Comparison of ENCODE assay signal across 9 cellular contexts in the genomic region with DNA sequence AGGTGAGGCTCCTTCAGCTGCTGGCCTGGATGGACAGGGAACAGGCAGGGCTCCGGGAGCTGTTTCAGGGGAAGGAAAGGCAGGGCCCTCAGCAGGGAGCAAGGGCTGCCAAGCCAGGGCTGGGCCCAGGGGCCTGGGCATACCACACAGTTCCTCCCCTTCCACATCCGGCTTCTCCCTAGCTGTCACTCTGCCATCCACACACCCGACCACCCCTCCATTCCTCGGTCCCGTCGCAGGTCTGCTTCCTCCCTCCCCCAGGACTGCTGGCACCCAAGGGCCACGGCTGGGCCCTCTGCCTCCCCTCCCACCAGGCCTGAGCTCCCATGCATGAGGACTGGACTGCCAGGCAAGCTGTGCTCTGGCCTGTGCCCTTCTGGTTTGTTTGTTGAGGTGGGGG. TPM values are rescaled to one million over a fixed set of nuclear protein-coding genes. Genes with fewer than 3 reads are reported as not detected.
A peak's percentile ranks its signal among the peaks of the same experiment; 100 is the strongest.
DNase-seq lines count a peak whose midpoint lies in the region; ATAC-seq and TF ChIP-seq lines count a peak whose summit lies in the region.
"Had no signal": no experiment of that assay in that cellular context is flagged by ENCODE, and none has a peak within 500 bp of the region (broad histone marks: within the 10 kb centered on the region; RNA-seq: fewer than 3 reads in every experiment).

No MANE protein-coding gene starts in this region.

- H3K4me3 Mint-ChIP-seq in activated T-helper 2 cell treated with anti-CD3 and anti-CD28 coated beads, Interferon-gamma antibody, Interleukin-2, Interleukin-4, amounts not matched to agents 10 μg/mL and 5 μg/mL and 100 μg/mL, durations not matched to agents 14 hours and 24 hours and 36 hours (ENCODE audit: low read depth) = peak overlapping the region; percentile 34
- H3K4me3 Mint-ChIP-seq in immature natural killer cell = peak overlapping the region; percentile 80 to 90 (median 86)
- no peak overlapping the region for H3K4me3 Mint-ChIP-seq in stimulated activated memory B cell treated with anti-CD40 and anti-IgM and Interleukin-4, amounts not matched to agents 10 μg/mL and 1 μg/mL and 100 μg/mL, for 72 hours

- in situ Hi-C loops in KBM-7 (cut with MboI; ENCODE audit: low pct_unique_long_range_greater_than_20kb, low sequenced_read_pairs) = no loop called here
- in situ Hi-C loops in GM13977 (cut with MboI; ENCODE audit: low pct_unique_long_range_greater_than_20kb, low sequenced_read_pairs, unreplicated experiment) = no loop called here

- no peaks in the 10 kb centered on the region for H3K27me3 Mint-ChIP-seq in activated T-helper 2 cell treated with anti-CD3 and anti-CD28 coated beads, Interferon-gamma antibody, Interleukin-2, Interleukin-4, amounts not matched to agents 10 μg/mL and 5 μg/mL and 100 μg/mL, durations not matched to agents 14 hours and 24 hours and 36 hours (ENCODE audit: low read depth)
- peaks cover 0 to 5% (median 2%) of the 10 kb centered on the region in 3 donors for H3K27me3 Mint-ChIP-seq in immature natural killer cell (ENCODE audit: low read depth in 3 of 3)
- no peaks in the 10 kb centered on the region for H3K27me3 Mint-ChIP-seq in stimulated activated memory B cell treated with anti-CD40 and anti-IgM and Interleukin-4, amounts not matched to agents 10 μg/mL and 1 μg/mL and 100 μg/mL, for 72 hours

- no peaks in the 10 kb centered on the region for H3K9me3 Mint-ChIP-seq in activated T-helper 2 cell treated with anti-CD3 and anti-CD28 coated beads, Interferon-gamma antibody, Interleukin-2, Interleukin-4, amounts not matched to agents 10 μg/mL and 5 μg/mL and 100 μg/mL, durations not matched to agents 14 hours and 24 hours and 36 hours
- no peaks in the 10 kb centered on the region for H3K9me3 Mint-ChIP-seq in immature natural killer cell
- H3K9me3 Mint-ChIP-seq in stimulated activated memory B cell treated with anti-CD40 and anti-IgM and Interleukin-4, amounts not matched to agents 10 μg/mL and 1 μg/mL and 100 μg/mL, for 72 hours = no peaks in the 10 kb centered on the region

- H3K36me3 Mint-ChIP-seq in activated T-helper 2 cell treated with anti-CD3 and anti-CD28 coated beads, Interferon-gamma antibody, Interleukin-2, Interleukin-4, amounts not matched to agents 10 μg/mL and 5 μg/mL and 100 μg/mL, durations not matched to agents 14 hours and 24 hours and 36 hours (ENCODE audit: low read depth) = peaks cover 43% of the 10 kb centered on the region
- peaks cover 16 to 21% (median 18%) of the 10 kb centered on the region in 3 donors for H3K36me3 Mint-ChIP-seq in immature natural killer cell
- peaks cover 42% of the 10 kb centered on the region for H3K36me3 Mint-ChIP-seq in stimulated activated memory B cell treated with anti-CD40 and anti-IgM and Interleukin-4, amounts not matched to agents 10 μg/mL and 1 μg/mL and 100 μg/mL, for 72 hours

- intact Hi-C loops in activated T-helper 2 cell treated with anti-CD3 and anti-CD28 coated beads, Interferon-gamma antibody, Interleukin-2, Interleukin-4, amounts not matched to agents 10 μg/mL and 5 μg/mL and 100 μg/mL, durations not matched to agents 14 hours and 24 hours and 36 hours (cut with micrococcal nuclease) = loop anchor here (2.0 kb wide), 1 partner anchor 14 kb away; no protein-coding TSS in a partner anchor

- peak; percentile 38 for DNase-seq in KBM-7
- DNase-seq in activated T-helper 2 cell treated with anti-CD3 and anti-CD28 coated beads, Interferon-gamma antibody, Interleukin-2, Interleukin-4, amounts not matched to agents 10 μg/mL and 5 μg/mL and 100 μg/mL, durations not matched to agents 14 hours and 24 hours and 36 hours (ENCODE audit: low spot score) = no peak
- no peak for DNase-seq in immature natural killer cell
- no peak for DNase-seq in NCI-H82 treated with DMSO at 0.1 percent for 48 hours (lab: John Stamatoyannopoulos, UW; ENCODE audit: unreplicated experiment)
- DNase-seq in stimulated activated CD8-positive, alpha-beta memory T cell treated with anti-CD3 and anti-CD28 coated beads, Interleukin-4, amount 100 ng/mL, for 48 hours = no peak
- DNase-seq in GM13977 (ENCODE audit: low spot score) = no peak
- DNase-seq: NCI-H510A treated with DMSO at 0.1 percent for 48 hours had no signal

- peak overlapping the region; percentile 80 for H3K27ac Mint-ChIP-seq in activated T-helper 2 cell treated with anti-CD3 and anti-CD28 coated beads, Interferon-gamma antibody, Interleukin-2, Interleukin-4, amounts not matched to agents 10 μg/mL and 5 μg/mL and 100 μg/mL, durations not matched to agents 14 hours and 24 hours and 36 hours
- peak overlapping the region; percentile 96 to 99 (median 97) for H3K27ac Mint-ChIP-seq in immature natural killer cell
- peak overlapping the region; percentile 82 for H3K27ac Mint-ChIP-seq in stimulated activated memory B cell treated with anti-CD40 and anti-IgM and Interleukin-4, amounts not matched to agents 10 μg/mL and 1 μg/mL and 100 μg/mL, for 72 hours

- no peak for TF ChIP-seq CTCF in GM13977 (IDR thresholded peaks at IDR 0.05; ENCODE audit: extremely low read depth, insufficient read depth, missing control alignments)

- no peak for ATAC-seq in stimulated activated memory B cell treated with anti-CD40 and anti-IgM and Interleukin-4, amounts not matched to agents 10 μg/mL and 1 μg/mL and 100 μg/mL, for 72 hours
- no peak for ATAC-seq in HG02973 (IDR thresholded peaks at IDR 0.05; ENCODE audit: unreplicated experiment)

- H3K4me1 Mint-ChIP-seq in activated T-helper 2 cell treated with anti-CD3 and anti-CD28 coated beads, Interferon-gamma antibody, Interleukin-2, Interleukin-4, amounts not matched to agents 10 μg/mL and 5 μg/mL and 100 μg/mL, durations not matched to agents 14 hours and 24 hours and 36 hours (ENCODE audit: low read depth) = peaks cover 36% of the 10 kb centered on the region
- peaks cover 82 to 88% of the 10 kb centered on the region in 2 donors for H3K4me1 Mint-ChIP-seq in immature natural killer cell
- peaks cover 54% of the 10 kb centered on the region for H3K4me1 Mint-ChIP-seq in stimulated activated memory B cell treated with anti-CD40 and anti-IgM and Interleukin-4, amounts not matched to agents 10 μg/mL and 1 μg/mL and 100 μg/mL, for 72 hours

RNA-seq across cellular contexts. Expression of a gene that starts 24.0 kb away (rescaled TPM):
- total RNA-seq in activated T-helper 2 cell treated with anti-CD3 and anti-CD28 coated beads, Interferon-gamma antibody, Interleukin-2, Interleukin-4, amounts not matched to agents 10 μg/mL and 5 μg/mL and 100 μg/mL, durations not matched to agents 14 hours and 24 hours and 36 hours = 46.0 and 47.9 TPM in 2 replicates
- 10 to 100 TPM; 26.9 to 51.9 (median 47.8) TPM for polyA plus RNA-seq in immature natural killer cell

RNA-seq across cellular contexts. Expression of a gene that starts 38.4 kb away (rescaled TPM):
- 70.2 and 75.2 TPM in 2 replicates for total RNA-seq in activated T-helper 2 cell treated with anti-CD3 and anti-CD28 coated beads, Interferon-gamma antibody, Interleukin-2, Interleukin-4, amounts not matched to agents 10 μg/mL and 5 μg/mL and 100 μg/mL, durations not matched to agents 14 hours and 24 hours and 36 hours
- 100 to 1,000 TPM; 130 to 225 (median 196) TPM for polyA plus RNA-seq in immature natural killer cell

RNA-seq across cellular contexts. Expression of a gene that starts 40.2 kb away (rescaled TPM):
- 30.7 and 35.2 TPM in 2 replicates for total RNA-seq in activated T-helper 2 cell treated with anti-CD3 and anti-CD28 coated beads, Interferon-gamma antibody, Interleukin-2, Interleukin-4, amounts not matched to agents 10 μg/mL and 5 μg/mL and 100 μg/mL, durations not matched to agents 14 hours and 24 hours and 36 hours
- 10 to 100 TPM; 46.1 to 65.3 (median 60.7) TPM for polyA plus RNA-seq in immature natural killer cell

RNA-seq across cellular contexts. Expression of a gene that starts 41.5 kb away (rescaled TPM):
- 0.05 TPM in 1 of 2 replicates, not detected in the other for total RNA-seq in activated T-helper 2 cell treated with anti-CD3 and anti-CD28 coated beads, Interferon-gamma antibody, Interleukin-2, Interleukin-4, amounts not matched to agents 10 μg/mL and 5 μg/mL and 100 μg/mL, durations not matched to agents 14 hours and 24 hours and 36 hours
- not detected for polyA plus RNA-seq in immature natural killer cell
